ENCODE assay signal across 8 cellular contexts in genomic region chr6:137076277-137077068, GRCh38. TPM values are rescaled to one million over a fixed set of nuclear protein-coding genes. Genes with fewer than 3 reads are reported as not detected.
DNase-seq lines count a peak whose midpoint lies in the region; ATAC-seq and TF ChIP-seq lines count a peak whose summit lies in the region.

No MANE protein-coding gene starts in this region.

- H3K27me3 ChIP-seq in SJCRH30 (no peaks in the 10 kb centered on the region), heart right ventricle (peaks cover 0 to 5% (median 0%) of the 10 kb centered on the region in 7 donors)

- H3K36me3 Mint-ChIP-seq in activated naive CD4-positive, alpha-beta T cell treated with anti-CD3 and anti-CD28 coated beads, Interleukin-2, amount 50 U/mL, for 72 hours, result peaks cover 0 to 1% of the 10 kb centered on the region in 2 donors

- peaks cover 0 to under 1% of the 10 kb centered on the region in 2 donors for H3K9me3 Mint-ChIP-seq in activated naive CD4-positive, alpha-beta T cell treated with anti-CD3 and anti-CD28 coated beads, Interleukin-2, amount 50 U/mL, for 72 hours

- DNase-seq in NAMALWA (ENCODE audit: low spot score) (peak; percentile 81), SJCRH30 (peak; percentile 81 to 88), heart right ventricle (peak; percentile 54 to 69), renal cortical epithelial cell (ENCODE audit: low read depth) (peak; percentile 69), cortex of kidney (lab: John Stamatoyannopoulos, UW) (no peak)
- peak in 1 of 2 donors; percentile 47 for DNase-seq in activated naive CD4-positive, alpha-beta T cell treated with anti-CD3 and anti-CD28 coated beads, Interleukin-2, amount 50 U/mL, for 72 hours (ENCODE audit: low spot score in 2 of 2)

- H3K27ac Mint-ChIP-seq in activated naive CD4-positive, alpha-beta T cell treated with anti-CD3 and anti-CD28 coated beads, Interleukin-2, amount 50 U/mL, for 72 hours, result no peak overlapping the region

- H3K4me1 ChIP-seq in SJCRH30, result 0 out of 2 replicates have a peak, but pooled peaks cover 7% of the 10 kb centered on the region
- no peaks in the 10 kb centered on the region for H3K4me1 ChIP-seq in heart right ventricle

- H3K36me3 ChIP-seq in SJCRH30, result no peaks in the 10 kb centered on the region
- no peaks in the 10 kb centered on the region for H3K36me3 ChIP-seq in heart right ventricle

- intact Hi-C loops in heart right ventricle (cut with DNase I), result loop anchor here in 5 of 10 donors (2.0 to 5.0 kb wide), 5 partner anchors 236 to 566 kb away; no protein-coding TSS in a partner anchor

- H3K27ac ChIP-seq in SJCRH30 (peak overlapping the region; percentile 49), heart right ventricle (no peak overlapping the region)

- peak; percentile 87 for TF ChIP-seq CTCF in GM12875 (IDR thresholded peaks at IDR 0.05; ENCODE audit: borderline replicate concordance, insufficient read depth, low read depth, low read length)
- peak; percentile 48 to 82 (median 74) for TF ChIP-seq CTCF in heart right ventricle (IDR thresholded peaks at IDR 0.05)

- H3K9me3 ChIP-seq in SJCRH30 (replicated peaks) (no peaks in the 10 kb centered on the region), heart right ventricle (peaks cover 0 to 15% (median 0%) of the 10 kb centered on the region in 11 donors)

- ATAC-seq in HG02610 (IDR thresholded peaks at IDR 0.05; ENCODE audit: unreplicated experiment) (peak; percentile 100), heart right ventricle (peak; percentile 83 to 100 (median 96))
- peak; percentile 84 to 94 for ATAC-seq in activated naive CD4-positive, alpha-beta T cell treated with anti-CD3 and anti-CD28 coated beads, Interleukin-2, amount 50 U/mL, for 72 hours

- H3K4me3 ChIP-seq in GM12875 (ENCODE audit: low read depth, low read length) (no peak overlapping the region), SJCRH30 (peak overlapping the region; percentile 48), heart right ventricle (no peak overlapping the region)

- 50 to 53% methylated on average over 4 of the region's 4 CpGs for WGBS in heart right ventricle, 2 donors

RNA-seq across cellular contexts. Expression of gene IL20RA, which starts 31.7 kb away (rescaled TPM):
- 0.13 and 0.22 TPM in 2 replicates for total RNA-seq in SJCRH30 (2014; rRNA removed; shearing (Covaris generic))
- not detected for total RNA-seq in activated naive CD4-positive, alpha-beta T cell treated with anti-CD3 and anti-CD28 coated beads, Interleukin-2, amount 50 U/mL, for 72 hours
- total RNA-seq in heart right ventricle (10 to 100 TPM in 1 of 10 donors, 1 to 10 TPM in 8, under 1 TPM in 1; 0.42 to 15.4 (median 2.2) TPM), renal cortical epithelial cell (not detected in 2 replicates)
- 1 to 10 TPM in 1 of 2 donors, under 1 TPM in 1; 0.28 to 1.8 TPM for polyA plus RNA-seq in heart right ventricle
